18 cellular contexts compared by ENCODE assay signal in the genomic region with DNA sequence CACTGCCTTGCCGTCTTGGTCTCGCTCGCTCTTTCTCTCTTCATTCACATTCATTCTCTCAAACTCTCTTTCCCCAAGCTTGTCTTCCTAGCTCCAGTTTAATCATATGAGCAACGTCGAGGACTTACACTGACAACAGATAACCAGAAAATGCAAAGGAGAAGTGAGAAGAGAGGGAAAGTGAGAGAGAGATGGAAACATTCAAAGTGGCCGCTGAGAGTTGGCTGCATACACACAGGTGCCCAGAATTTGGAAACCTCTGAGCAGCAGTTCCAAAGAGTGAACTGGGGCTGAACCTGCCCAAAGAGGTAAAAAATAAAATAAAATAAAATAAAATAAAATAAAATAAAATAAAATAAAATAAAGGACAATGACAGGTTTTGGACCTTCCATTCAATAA.
"Had no signal": no experiment of that assay in that cellular context is flagged by ENCODE, and none has a peak within 500 bp of the region (broad histone marks: within the 10 kb centered on the region; RNA-seq: fewer than 3 reads in every experiment).

No MANE protein-coding gene starts in this region.

- DNase-seq: activated CD4-positive, alpha-beta T cell treated with anti-CD3 and anti-CD28 coated beads for 4 hours; activated CD4-positive, alpha-beta T cell treated with anti-CD3 and anti-CD28 coated beads, Interleukin-2, amount 50 U/mL, for 48 hours; activated CD4-positive, CD25-positive, alpha-beta regulatory T cell; activated naive CD4-positive, alpha-beta T cell treated with Interleukin-2 at 50 U/mL for 16 hours; central memory CD4-positive, alpha-beta T cell; effector memory CD4-positive, alpha-beta T cell; left colon; pancreas; psoas muscle; spleen; stimulated activated CD4-positive, alpha-beta T cell treated with anti-CD3 and anti-CD28 coated beads, Interleukin-4, amount 100 ng/mL, for 1 hour; stomach; T-helper 1 cell; T1000; trophoblast cell; uterus had no signal

- H3K9me3 Mint-ChIP-seq: activated T-helper 2 cell treated with anti-CD3 and anti-CD28 coated beads, Interferon-gamma antibody, Interleukin-2, Interleukin-4, amounts not matched to agents 10 μg/mL and 5 μg/mL and 100 μg/mL, durations not matched to agents 14 hours and 24 hours and 36 hours; nephron had no signal

- H3K4me3 Mint-ChIP-seq: nephron had no signal

- ATAC-seq: left colon, psoas muscle had no signal

- H3K27ac Mint-ChIP-seq: nephron had no signal
